11 cellular contexts compared by ENCODE assay signal in genomic region chr2:195613922-195614321, GRCh38. TPM values are rescaled to one million over a fixed set of nuclear protein-coding genes. Genes with fewer than 3 reads are reported as not detected.
DNase-seq lines count a peak whose midpoint lies in the region; ATAC-seq, FAIRE-seq and TF ChIP-seq lines count a peak whose summit lies in the region.
"Had no signal": no experiment of that assay in that cellular context is flagged by ENCODE, and none has a peak within 500 bp of the region (broad histone marks: within the 10 kb centered on the region; RNA-seq: fewer than 3 reads in every experiment).

No MANE protein-coding gene starts in this region.

- DNase-seq in NCI-H446 treated with DMSO at 0.1 percent for 48 hours (lab: John Stamatoyannopoulos, UW): peak; percentile 10
- DNase-seq in NCI-H446 (lab: John Stamatoyannopoulos, UW): no peak
- peak; percentile 97 for DNase-seq in RCC 7860 (ENCODE audit: low spot score)
- peak; percentile 77 for DNase-seq in fibroblast of pulmonary artery (ENCODE audit: low read depth)
- DNase-seq in skeletal muscle cell (ENCODE audit: low read depth): peak; percentile 64
- no peak for DNase-seq in prostate gland (ENCODE audit: low spot score)
- DNase-seq in COLO668 (lab: John Stamatoyannopoulos, UW; ENCODE audit: unreplicated experiment): no peak
- DNase-seq in effector memory CD8-positive, alpha-beta T cell: no peak
- DNase-seq: gastrocnemius medialis, NCI-H526 had no signal

- no peak overlapping the region for H3K27ac ChIP-seq in prostate gland
- H3K27ac ChIP-seq: 22Rv1, gastrocnemius medialis had no signal

- ATAC-seq in effector memory CD8-positive, alpha-beta T cell (replicated peaks): no peak

- H3K9me3 Mint-ChIP-seq in effector memory CD8-positive, alpha-beta T cell: no peaks in the 10 kb centered on the region

- no peak for TF ChIP-seq POLR2A in prostate gland (IDR thresholded peaks at IDR 0.05)

- no peak for TF ChIP-seq CTCF in fibroblast of pulmonary artery (IDR thresholded peaks at IDR 0.05; ENCODE audit: low read length, missing control alignments)
- no peak for TF ChIP-seq CTCF in prostate gland (IDR thresholded peaks at IDR 0.05)

- H3K9me3 ChIP-seq in prostate gland: no peaks in the 10 kb centered on the region
- H3K9me3 ChIP-seq: gastrocnemius medialis had no signal

- H3K27ac Mint-ChIP-seq in effector memory CD8-positive, alpha-beta T cell: no peak overlapping the region

- H3K4me3 Mint-ChIP-seq in effector memory CD8-positive, alpha-beta T cell: no peak overlapping the region

- H3K27me3 Mint-ChIP-seq in effector memory CD8-positive, alpha-beta T cell: peaks cover 0 to 6% of the 10 kb centered on the region in 2 donors

- H3K4me1 ChIP-seq in prostate gland (replicated peaks): no peaks in the 10 kb centered on the region
- H3K4me1 ChIP-seq: gastrocnemius medialis had no signal

- no peaks in the 10 kb centered on the region for H3K36me3 Mint-ChIP-seq in effector memory CD8-positive, alpha-beta T cell (ENCODE audit: insufficient read depth)

- no peaks in the 10 kb centered on the region for H3K27me3 ChIP-seq in prostate gland (replicated peaks; ENCODE audit: insufficient read depth)
- H3K27me3 ChIP-seq: gastrocnemius medialis had no signal

- intact Hi-C loops in prostate gland (cut with DNase I): no loop called here

- H3K4me3 ChIP-seq in fibroblast of pulmonary artery (replicated peaks; ENCODE audit: low read depth, low read length) (no peak overlapping the region), skeletal muscle cell (ENCODE audit: low read depth, low read length) (no peak overlapping the region), prostate gland (no peak overlapping the region)
- H3K4me3 ChIP-seq: gastrocnemius medialis had no signal

- 54% methylated on average over 2 of the region's 2 CpGs for WGBS in prostate gland

- H3K36me3 ChIP-seq in prostate gland: no peaks in the 10 kb centered on the region
- H3K36me3 ChIP-seq: gastrocnemius medialis had no signal

- FAIRE-seq in RCC 7860 (lab: Jason Lieb, UNC): peak; percentile 96

- peaks cover 0 to 1% of the 10 kb centered on the region in 2 donors for H3K4me1 Mint-ChIP-seq in effector memory CD8-positive, alpha-beta T cell (ENCODE audit: low read depth in 2 of 2)

RNA-seq across cellular contexts. Expression of gene SLC39A10, which starts 43.1 kb away (rescaled TPM):
- total RNA-seq in prostate gland: 10 to 100 TPM; 26.3 to 27.6 TPM

Comparison
In these comparisons a context has a peak if more than half of its experiments do, and no peak if none do; other contexts are left out.
1. DNase-seq: peak in NCI-H446 treated with DMSO at 0.1 percent for 48 hours (single experiment), RCC 7860 (single experiment), fibroblast of pulmonary artery (single experiment) and skeletal muscle cell (single experiment); none in NCI-H446 (0 of 2), prostate gland (single experiment), COLO668 (single experiment) and effector memory CD8-positive, alpha-beta T cell (0 of 3).